In genomic region chr10:59906417-59907202, GRCh38 we compare ENCODE assay signal across 8 cellular contexts. TPM values are rescaled to one million over a fixed set of nuclear protein-coding genes. Genes with fewer than 3 reads are reported as not detected.
A peak's percentile ranks its signal among the peaks of the same experiment; 100 is the strongest.
DNase-seq lines count a peak whose midpoint lies in the region; TF ChIP-seq lines count a peak whose summit lies in the region.

Gene CCDC6, minus strand, starts transcription at chr10:59906556. Its CDS starts 132 bp downstream, at chr10:59906424.

- H3K36me3 Mint-ChIP-seq in neural crest cell (ENCODE audit: low read depth): no peaks in the 10 kb centered on the region

- H3K9me3 ChIP-seq in Loucy (ENCODE audit: insufficient read depth, low read depth, low read length): no peaks in the 10 kb centered on the region
- no peaks in the 10 kb centered on the region for H3K9me3 ChIP-seq in stomach smooth muscle (ENCODE audit: control insufficient read depth in 2 of 2, low read length in 2 of 2)

- in situ Hi-C loops in G401 (cut with HindIII; ENCODE audit: low sequenced_read_pairs): loop anchor here (5.0 kb wide), 1 partner anchor 84 kb away; no protein-coding TSS in a partner anchor

- no peaks in the 10 kb centered on the region for H3K9me3 Mint-ChIP-seq in neural crest cell

- H3F3A ChIP-seq in Loucy (ENCODE audit: low read depth): no peaks in the 10 kb centered on the region

- H2AFZ ChIP-seq in Loucy (ENCODE audit: low read length): peak within 1 kb of the TSS; percentile 68

- H3K9ac ChIP-seq in Loucy (ENCODE audit: low read depth, low read length, poor library complexity, severe bottlenecking): peak within 1 kb of the TSS; percentile 94
- H3K9ac ChIP-seq in stomach smooth muscle (ENCODE audit: low read length in 2 of 2): peak within 1 kb of the TSS; percentile 89 to 94

- peaks cover 46% of the 10 kb centered on the region for H3K79me2 ChIP-seq in Loucy (ENCODE audit: insufficient read depth, low read length)

- H3K27ac Mint-ChIP-seq in neural crest cell (ENCODE audit: unreplicated experiment): peak within 1 kb of the TSS; percentile 93

- H3K4me2 ChIP-seq in Loucy (ENCODE audit: low read depth, low read length, poor library complexity, severe bottlenecking): peak within 1 kb of the TSS; percentile 99

- peaks cover 53% of the 10 kb centered on the region for H3K4me1 Mint-ChIP-seq in neural crest cell

- DNase-seq in G401 (ENCODE audit: low spot score) (peak; percentile 92), H7 (peak; percentile 91), fibroblast of the aortic adventitia (ENCODE audit: low read depth) (peak; percentile 88), neural crest cell (ENCODE audit: low read depth, low spot score) (peak; percentile 87)
- peak; percentile 89 for DNase-seq in activated effector memory CD4-positive, alpha-beta T cell treated with Interleukin-2 at 50 U/mL for 16 hours

- peak; percentile 78 for TF ChIP-seq POLR2A in Raji (IDR thresholded peaks at IDR 0.05; ENCODE audit: insufficient read depth, low read depth, low read length)

- no peaks in the 10 kb centered on the region for H3K27me3 Mint-ChIP-seq in neural crest cell (ENCODE audit: low read depth)

- H3K4me1 ChIP-seq in Loucy (ENCODE audit: insufficient read depth, low read length, poor library complexity, severe bottlenecking) (peaks cover 48% of the 10 kb centered on the region), stomach smooth muscle (ENCODE audit: control insufficient read depth, insufficient read depth, low read length) (peaks cover 20% of the 10 kb centered on the region)

- peaks cover 45% of the 10 kb centered on the region for H4K20me1 ChIP-seq in Loucy (ENCODE audit: insufficient read depth, low read length, poor library complexity, severe bottlenecking)

- H3K4me3 Mint-ChIP-seq in neural crest cell: peak within 1 kb of the TSS; percentile 95

- H3K36me3 ChIP-seq in H7 (replicated peaks; ENCODE audit: control insufficient read depth, insufficient read depth, low read length) (no peaks in the 10 kb centered on the region), Loucy (ENCODE audit: insufficient read depth, low read length) (no peaks in the 10 kb centered on the region; the same call in 1 of the 2 replicates), stomach smooth muscle (ENCODE audit: control insufficient read depth in 2 of 2, insufficient read depth in 2 of 2, low read length in 2 of 2) (no peaks in the 10 kb centered on the region)

- H3K27me3 ChIP-seq in H7 (ENCODE audit: control insufficient read depth, insufficient read depth, low read length) (no peaks in the 10 kb centered on the region), Loucy (ENCODE audit: insufficient read depth, low read length, poor library complexity, severe bottlenecking) (no peaks in the 10 kb centered on the region), stomach smooth muscle (ENCODE audit: control insufficient read depth in 1 of 2, insufficient read depth in 2 of 2, low read length in 2 of 2) (no peaks in the 10 kb centered on the region)

- peak; percentile 51 for TF ChIP-seq CTCF in Loucy (conservative IDR thresholded peaks at IDR 0.05; ENCODE audit: low read length)
- TF ChIP-seq CTCF in fibroblast of the aortic adventitia (IDR thresholded peaks at IDR 0.05; ENCODE audit: insufficient read depth, low read length): peak; percentile 76
- peak; percentile 69 for TF ChIP-seq CTCF in neural crest cell (conservative IDR thresholded peaks at IDR 0.05)

- H3K4me3 ChIP-seq in H7 (ENCODE audit: insufficient read depth, low read depth, low read length): peak within 1 kb of the TSS; percentile 97
- H3K4me3 ChIP-seq in Loucy (ENCODE audit: low read length, poor library complexity, severe bottlenecking): peak within 1 kb of the TSS; percentile 98
- peak within 1 kb of the TSS; percentile 96 for H3K4me3 ChIP-seq in fibroblast of the aortic adventitia (ENCODE audit: low read depth, low read length)
- H3K4me3 ChIP-seq in stomach smooth muscle (ENCODE audit: low read length in 2 of 2): peak within 1 kb of the TSS; percentile 92 to 97

- peak within 1 kb of the TSS; percentile 89 for H3K27ac ChIP-seq in stomach smooth muscle (ENCODE audit: low read length)

- no peaks in the 10 kb centered on the region for H3K9me2 ChIP-seq in Loucy (replicated peaks; ENCODE audit: low read depth, low read length)

RNA-seq across cellular contexts. Expression of gene CCDC6, which starts in this region (rescaled TPM):
- 28.1 and 43.5 TPM in 2 replicates for total RNA-seq in G401 (2014; rRNA removed; shearing (Covaris generic))
- total RNA-seq in H7 (2014; rRNA removed; shearing (Covaris generic)): 22.0 and 27.7 TPM in 2 replicates
- total RNA-seq in fibroblast of the aortic adventitia (ENCODE audit: low replicate concordance) (27.3 and 44.1 TPM in 2 replicates), neural crest cell (40.6 and 41.5 TPM in 2 replicates)

Comparison
In these comparisons a context has a peak if more than half of its experiments do, and no peak if none do; other contexts are left out.
1. Peak in every context shown above with its lines: DNase-seq, H3K4me3 ChIP-seq and H3K27ac ChIP-seq.